In genomic region chr2:96800762-96801463, GRCh38 we compare ENCODE assay signal across 8 cellular contexts. TPM values are rescaled to one million over a fixed set of nuclear protein-coding genes. Genes with fewer than 3 reads are reported as not detected.
DNase-seq lines count a peak whose midpoint lies in the region; ATAC-seq and TF ChIP-seq lines count a peak whose summit lies in the region.

No MANE protein-coding gene starts in this region.

- WGBS in aorta, 2 donors: 37 to 39% methylated on average over 17 of the region's 17 CpGs

- peak; percentile 66 for ATAC-seq in GM19035 (IDR thresholded peaks at IDR 0.05; ENCODE audit: unreplicated experiment)
- ATAC-seq in HG03469 (IDR thresholded peaks at IDR 0.05; ENCODE audit: unreplicated experiment): peak; percentile 62
- peak; percentile 86 for ATAC-seq in aorta (ENCODE audit: low FRiP score)

- TF ChIP-seq CTCF in glutamatergic neuron (IDR thresholded peaks at IDR 0.05; ENCODE audit: partially characterized antibody, unreplicated experiment): peak; percentile 68

- H3K27me3 ChIP-seq in aorta (ENCODE audit: control insufficient read depth in 1 of 2, insufficient read depth in 2 of 2, low read length in 1 of 2): no peaks in the 10 kb centered on the region

- intact Hi-C loops in posterior vena cava (cut with DNase I): no loop called here
- intact Hi-C loops in aorta (cut with DNase I): loop anchor here in 1 of 2 donors (5.0 kb wide), 1 partner anchor 39 kb away; the partner anchor contains the start of gene CNNM4

- no peaks in the 10 kb centered on the region for H3K4me1 ChIP-seq in aorta (ENCODE audit: control insufficient read depth in 1 of 2, insufficient read depth in 2 of 2, low read length in 2 of 2)

- peaks cover 3% of the 10 kb centered on the region for H3K9me3 Mint-ChIP-seq in glutamatergic neuron (ENCODE audit: unreplicated experiment)

- peak; percentile 57 for DNase-seq in CD1c-positive myeloid dendritic cell (ENCODE audit: extremely low spot score)
- peak; percentile 8 to 59 for DNase-seq in SHP77 (lab: John Stamatoyannopoulos, UW)
- peak; percentile 41 to 67 (median 50) for DNase-seq in activated naive CD4-positive, alpha-beta T cell (lab: John Stamatoyannopoulos, UW)
- DNase-seq in glutamatergic neuron: peak; percentile 81
- DNase-seq in posterior vena cava (ENCODE audit: low spot score): peak; percentile 89
- DNase-seq in aorta: peak; percentile 80 to 90

- H3K27me3 Mint-ChIP-seq in glutamatergic neuron (ENCODE audit: unreplicated experiment): no peaks in the 10 kb centered on the region

- H3K4me3 Mint-ChIP-seq in glutamatergic neuron (ENCODE audit: unreplicated experiment): no peak overlapping the region

- peaks cover 3% of the 10 kb centered on the region for H3K4me1 Mint-ChIP-seq in glutamatergic neuron (ENCODE audit: low read depth, unreplicated experiment)

- no peaks in the 10 kb centered on the region for H3K9me3 ChIP-seq in aorta (ENCODE audit: control insufficient read depth, low read length)

- H3K36me3 ChIP-seq in aorta (ENCODE audit: control insufficient read depth in 1 of 2, insufficient read depth in 2 of 2, low read length in 1 of 2): peaks cover 0 to 6% of the 10 kb centered on the region in 2 donors

- H3K36me3 Mint-ChIP-seq in glutamatergic neuron (ENCODE audit: unreplicated experiment): no peaks in the 10 kb centered on the region

- H3K4me3 ChIP-seq in aorta (ENCODE audit: low read length in 2 of 2): no peak overlapping the region

- no peak overlapping the region for H3K27ac Mint-ChIP-seq in glutamatergic neuron (ENCODE audit: unreplicated experiment)

- H3K27ac ChIP-seq in aorta (ENCODE audit: low read depth in 1 of 2, low read length in 2 of 2): no peak overlapping the region

RNA-seq across cellular contexts. Expression of gene CNNM3, which starts 15.2 kb away (rescaled TPM):
- total RNA-seq in glutamatergic neuron (ENCODE audit: unreplicated experiment): 22.3 TPM
- 1 to 10 TPM; 6.2 to 8.0 TPM for total RNA-seq in posterior vena cava
- 10 to 100 TPM; 11.1 to 16.8 TPM for total RNA-seq in aorta
- polyA plus RNA-seq in aorta: 10 to 100 TPM in 1 of 2 donors, 1 to 10 TPM in 1; 2.9 to 10.2 TPM

RNA-seq across cellular contexts. Expression of gene CNNM4, which starts 40.2 kb away (rescaled TPM):
- total RNA-seq in glutamatergic neuron (ENCODE audit: unreplicated experiment) (15.4 TPM), posterior vena cava (1 to 10 TPM; 3.4 to 4.0 TPM), aorta (1 to 10 TPM; 7.8 to 8.1 TPM)
- polyA plus RNA-seq in aorta: 1 to 10 TPM; 2.3 to 4.2 TPM

RNA-seq across cellular contexts. Expression of gene ANKRD23, which starts 42.9 kb away (rescaled TPM):
- total RNA-seq in glutamatergic neuron (ENCODE audit: unreplicated experiment) (5.7 TPM), posterior vena cava (1 to 10 TPM; 2.9 to 4.3 TPM), aorta (1 to 10 TPM; 4.6 to 5.4 TPM)
- 1 to 10 TPM in 1 of 2 donors, not detected in 1; 5.3 TPM for polyA plus RNA-seq in aorta

RNA-seq across cellular contexts. Expression of gene ANKRD39, which starts 56.9 kb away (rescaled TPM):
- total RNA-seq in glutamatergic neuron (ENCODE audit: unreplicated experiment): 25.7 TPM
- 10 to 100 TPM; 12.1 to 12.4 TPM for total RNA-seq in posterior vena cava
- total RNA-seq in aorta: 10 to 100 TPM in 1 of 2 donors, 1 to 10 TPM in 1; 10.0 to 12.7 TPM
- polyA plus RNA-seq in aorta: 10 to 100 TPM; 14.0 to 20.5 TPM

Comparison
In these comparisons a context has a peak if more than half of its experiments do, and no peak if none do; other contexts are left out.
1. DNase-seq: peak in every context shown above with its lines; median percentile 89 in posterior vena cava; 85 in aorta; 81 in glutamatergic neuron; 57 in CD1c-positive myeloid dendritic cell; 50 in activated naive CD4-positive, alpha-beta T cell; 34 in SHP77.